In genomic region chr11:93662177-93662575, GRCh38 we compare ENCODE assay signal across 8 cellular contexts. TPM values are rescaled to one million over a fixed set of nuclear protein-coding genes. Genes with fewer than 3 reads are reported as not detected.
A peak's percentile ranks its signal among the peaks of the same experiment; 100 is the strongest.
DNase-seq lines count a peak whose midpoint lies in the region; ATAC-seq and TF ChIP-seq lines count a peak whose summit lies in the region.

No MANE protein-coding gene starts in this region.

- H3K27me3 ChIP-seq in BJ (ENCODE audit: control insufficient read depth, insufficient read depth, low read length) (peaks cover 2% of the 10 kb centered on the region), Karpas-422 (ENCODE audit: low read length) (no peaks in the 10 kb centered on the region)

- DNase-seq in BJ (ENCODE audit: low read depth) (no peak), Karpas-422 (peak; percentile 72), natural killer cell (no peak), NAMALWA (ENCODE audit: low spot score) (no peak), NCI-H1092 (lab: John Stamatoyannopoulos, UW) (no peak)
- DNase-seq in central memory CD8-positive, alpha-beta T cell (ENCODE audit: low spot score in 2 of 2), result no peak

- intact Hi-C loops in natural killer cell (cut with micrococcal nuclease), result no loop called here

- peak overlapping the region; percentile 91 for H3K9ac ChIP-seq in Karpas-422 (ENCODE audit: low read length)

- POLR2A ChIA-PET in BJ (lab: Charles Lee), result no interaction called here

- H3K36me3 ChIP-seq in BJ (ENCODE audit: control insufficient read depth, insufficient read depth, low read length), result no peaks in the 10 kb centered on the region
- peaks cover 21% of the 10 kb centered on the region; the same call in 1 of the 2 replicates for H3K36me3 ChIP-seq in Karpas-422 (ENCODE audit: insufficient read depth, low read length)

- peak overlapping the region; percentile 84 for H3K4me3 Mint-ChIP-seq in central memory CD8-positive, alpha-beta T cell
- peak overlapping the region; percentile 92 for H3K4me3 Mint-ChIP-seq in natural killer cell

- peak overlapping the region; percentile 90 for H3K27ac Mint-ChIP-seq in central memory CD8-positive, alpha-beta T cell (ENCODE audit: low read depth)
- H3K27ac Mint-ChIP-seq in natural killer cell, result peak overlapping the region; percentile 90 to 91

- no peaks in the 10 kb centered on the region for H3K9me3 Mint-ChIP-seq in central memory CD8-positive, alpha-beta T cell
- no peaks in the 10 kb centered on the region for H3K9me3 Mint-ChIP-seq in natural killer cell

- H3K36me3 Mint-ChIP-seq in central memory CD8-positive, alpha-beta T cell (ENCODE audit: insufficient read depth), result peaks cover 8% of the 10 kb centered on the region
- no peaks in the 10 kb centered on the region for H3K36me3 Mint-ChIP-seq in natural killer cell

- H3K27me3 Mint-ChIP-seq in central memory CD8-positive, alpha-beta T cell, result no peaks in the 10 kb centered on the region
- no peaks in the 10 kb centered on the region for H3K27me3 Mint-ChIP-seq in natural killer cell (ENCODE audit: low read depth in 2 of 2)

- H4K20me1 ChIP-seq in Karpas-422 (ENCODE audit: insufficient read depth, low read depth, low read length), result no peaks in the 10 kb centered on the region

- ATAC-seq in GM19397 (IDR thresholded peaks at IDR 0.05; ENCODE audit: unreplicated experiment) (peak; percentile 11), natural killer cell (peak in 1 of 3 donors; percentile 20), HG02759 (IDR thresholded peaks at IDR 0.05; ENCODE audit: unreplicated experiment) (no peak)
- ATAC-seq in central memory CD8-positive, alpha-beta T cell (replicated peaks; ENCODE audit: extremely low read depth, poor library complexity, severe bottlenecking), result no peak

- no peaks in the 10 kb centered on the region; the same call in 1 of the 2 replicates for H3K9me2 ChIP-seq in Karpas-422 (replicated peaks; ENCODE audit: insufficient read depth, low read length)

- peak overlapping the region; percentile 69 for H3K27ac ChIP-seq in Karpas-422 (ENCODE audit: low read length)

- peaks cover 23% of the 10 kb centered on the region for H3K4me1 Mint-ChIP-seq in central memory CD8-positive, alpha-beta T cell
- H3K4me1 Mint-ChIP-seq in natural killer cell, result peaks cover 14 to 18% of the 10 kb centered on the region in 2 donors

- H3K4me2 ChIP-seq in Karpas-422 (ENCODE audit: low read depth, low read length, poor library complexity, severe bottlenecking), result peak overlapping the region; percentile 80

- H2AFZ ChIP-seq in Karpas-422 (ENCODE audit: low read length), result peak overlapping the region; percentile 91

- H3K9me3 ChIP-seq in Karpas-422 (ENCODE audit: low read length), result no peaks in the 10 kb centered on the region

- peaks cover 28% of the 10 kb centered on the region for H3K4me1 ChIP-seq in Karpas-422 (ENCODE audit: low read length)

- H3K4me3 ChIP-seq in BJ (ENCODE audit: low read depth, low read length), result peak overlapping the region; percentile 95
- peak overlapping the region; percentile 89 for H3K4me3 ChIP-seq in Karpas-422 (ENCODE audit: low read length)

- TF ChIP-seq CTCF in BJ (IDR thresholded peaks at IDR 0.05; ENCODE audit: insufficient read depth, low read depth, low read length), result no peak
- TF ChIP-seq CTCF in natural killer cell (IDR thresholded peaks at IDR 0.05), result no peak

- H3K79me2 ChIP-seq in Karpas-422 (ENCODE audit: low read length), result peaks cover 61% of the 10 kb centered on the region

- CTCF ChIA-PET in BJ (lab: Yijun Ruan, JAX), result interaction anchor here (0.6 to 1.3 kb wide), 2 partner anchors 10 to 869 kb away, joined by 4 to 5 read pairs; no protein-coding TSS in a partner anchor

RNA-seq across cellular contexts. Expression of gene CEP295, which starts 0.7 kb away (rescaled TPM):
- 4.3 and 10.1 TPM in 2 replicates for polyA plus RNA-seq in BJ (2011; rRNA removed)
- 11.8 and 14.4 TPM in 2 replicates for polyA minus RNA-seq in BJ (2011; rRNA and poly(A)+ RNA removed)
- total RNA-seq in Karpas-422 (2014; rRNA removed; shearing (Covaris generic); ENCODE audit: low replicate concordance), result 43.3 and 96.8 TPM in 2 replicates
- total RNA-seq in natural killer cell, result 10 to 100 TPM; 11.8 to 15.9 (median 14.5) TPM
